In the genomic region with DNA sequence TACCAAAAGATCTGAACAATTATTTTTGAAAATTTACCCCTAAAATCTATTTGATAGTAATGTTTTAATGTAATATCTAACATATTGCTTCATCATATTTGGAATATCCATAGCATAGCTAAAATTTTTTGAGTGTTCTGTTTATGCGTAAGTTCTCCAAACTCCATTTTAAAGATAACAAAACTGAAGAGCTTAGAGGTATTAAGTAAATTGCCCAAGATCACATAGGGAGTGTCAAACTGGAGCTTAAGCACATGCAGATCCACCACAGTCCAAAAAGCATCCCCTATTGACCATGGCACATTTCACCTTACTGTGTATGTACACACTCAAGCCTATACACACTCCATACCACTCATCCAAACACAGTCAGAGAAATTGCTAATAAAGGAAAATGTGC, we compare ENCODE assay signal across 1 cellular context.
TF ChIP-seq lines count a peak whose summit lies in the region.

No MANE protein-coding gene starts in this region.

TF ChIP-seq in HepG2, 621 proteins besides CTCF, POLR2A, EP300 and RAD21 (continued from another document):
- TF ChIP-seq REST (IDR thresholded peaks at IDR 0.05; ENCODE audit: borderline replicate concordance in 1 of 2, low read depth in 1 of 2, low read length in 2 of 2): no peak
- TF ChIP-seq ZBTB14 (CRISPR knock-in tag; IDR thresholded peaks at IDR 0.05): no peak
- TF ChIP-seq, protein P1, sequence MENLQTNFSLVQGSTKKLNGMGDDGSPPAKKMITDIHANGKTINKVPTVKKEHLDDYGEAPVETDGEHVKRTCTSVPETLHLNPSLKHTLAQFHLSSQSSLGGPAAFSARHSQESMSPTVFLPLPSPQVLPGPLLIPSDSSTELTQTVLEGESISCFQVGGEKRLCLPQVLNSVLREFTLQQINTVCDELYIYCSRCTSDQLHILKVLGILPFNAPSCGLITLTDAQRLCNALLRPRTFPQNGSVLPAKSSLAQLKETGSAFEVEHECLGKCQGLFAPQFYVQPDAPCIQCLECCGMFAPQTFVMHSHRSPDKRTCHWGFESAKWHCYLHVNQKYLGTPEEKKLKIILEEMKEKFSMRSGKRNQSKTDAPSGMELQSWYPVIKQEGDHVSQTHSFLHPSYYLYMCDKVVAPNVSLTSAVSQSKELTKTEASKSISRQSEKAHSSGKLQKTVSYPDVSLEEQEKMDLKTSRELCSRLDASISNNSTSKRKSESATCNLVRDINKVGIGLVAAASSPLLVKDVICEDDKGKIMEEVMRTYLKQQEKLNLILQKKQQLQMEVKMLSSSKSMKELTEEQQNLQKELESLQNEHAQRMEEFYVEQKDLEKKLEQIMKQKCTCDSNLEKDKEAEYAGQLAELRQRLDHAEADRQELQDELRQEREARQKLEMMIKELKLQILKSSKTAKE (CRISPR knock-in tag; IDR thresholded peaks at IDR 0.05; ENCODE audit: borderline replicate concordance): no peak
- no peak for TF ChIP-seq ZNF343 (CRISPR knock-in tag; IDR thresholded peaks at IDR 0.05)
- no peak for TF ChIP-seq ZSCAN20 (CRISPR knock-in tag; IDR thresholded peaks at IDR 0.05; ENCODE audit: borderline replicate concordance)
- no peak for TF ChIP-seq NFAT5 (CRISPR knock-in tag; IDR thresholded peaks at IDR 0.05)
- no peak for TF ChIP-seq ZNF782 (CRISPR knock-in tag; IDR thresholded peaks at IDR 0.05; ENCODE audit: borderline replicate concordance)
- TF ChIP-seq, protein P2, sequence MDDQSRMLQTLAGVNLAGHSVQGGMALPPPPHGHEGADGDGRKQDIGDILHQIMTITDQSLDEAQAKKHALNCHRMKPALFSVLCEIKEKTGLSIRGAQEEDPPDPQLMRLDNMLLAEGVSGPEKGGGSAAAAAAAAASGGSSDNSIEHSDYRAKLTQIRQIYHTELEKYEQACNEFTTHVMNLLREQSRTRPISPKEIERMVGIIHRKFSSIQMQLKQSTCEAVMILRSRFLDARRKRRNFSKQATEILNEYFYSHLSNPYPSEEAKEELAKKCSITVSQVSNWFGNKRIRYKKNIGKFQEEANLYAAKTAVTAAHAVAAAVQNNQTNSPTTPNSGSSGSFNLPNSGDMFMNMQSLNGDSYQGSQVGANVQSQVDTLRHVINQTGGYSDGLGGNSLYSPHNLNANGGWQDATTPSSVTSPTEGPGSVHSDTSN (CRISPR knock-in tag; IDR thresholded peaks at IDR 0.05; ENCODE audit: borderline replicate concordance): no peak
